ENCODE assay signal across 12 cellular contexts in the genomic region with DNA sequence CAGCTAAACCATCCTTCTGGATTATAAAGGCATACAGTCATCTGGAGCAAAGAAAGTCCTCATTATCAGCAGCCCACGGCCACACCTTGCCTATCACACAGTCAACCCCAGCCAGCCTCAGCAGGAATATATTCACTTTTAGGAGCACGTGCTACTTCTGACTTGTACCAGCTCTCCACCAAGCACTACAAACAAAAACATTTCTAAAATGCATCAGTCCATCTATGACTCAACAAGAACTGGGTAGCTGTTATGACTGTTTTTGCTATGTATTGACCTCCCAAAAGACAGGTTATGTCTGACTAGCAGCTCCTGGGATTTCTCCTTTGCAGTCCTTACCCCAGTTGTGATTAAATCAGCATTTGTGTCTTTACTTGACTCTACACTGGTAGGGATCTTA. TPM values are rescaled to one million over a fixed set of nuclear protein-coding genes. Genes with fewer than 3 reads are reported as not detected.
DNase-seq lines count a peak whose midpoint lies in the region; ATAC-seq and TF ChIP-seq lines count a peak whose summit lies in the region.
"Had no signal": no experiment of that assay in that cellular context is flagged by ENCODE, and none has a peak within 500 bp of the region (broad histone marks: within the 10 kb centered on the region; RNA-seq: fewer than 3 reads in every experiment).

No MANE protein-coding gene starts in this region.

- TF ChIP-seq CTCF in epithelial cell of esophagus (IDR thresholded peaks at IDR 0.05; ENCODE audit: insufficient read depth, low read depth, low read length, missing control alignments): no peak

- H3K4me3 ChIP-seq in epithelial cell of esophagus (ENCODE audit: low read length) (no peak overlapping the region), neuron (ENCODE audit: low read length) (peak overlapping the region; percentile 14)
- H3K4me3 ChIP-seq: lower lobe of right lung, spleen had no signal

- no peaks in the 10 kb centered on the region for H3K27me3 ChIP-seq in neuron (ENCODE audit: insufficient read depth, low read length)

- peaks cover 33% of the 10 kb centered on the region for H3K36me3 ChIP-seq in neuron (ENCODE audit: insufficient read depth, low read length)
- H3K36me3 ChIP-seq: spleen had no signal

- H3K9me3 ChIP-seq in neuron (ENCODE audit: low read length): no peaks in the 10 kb centered on the region
- H3K9me3 ChIP-seq: lower lobe of right lung, spleen had no signal

- H3K4me1 ChIP-seq in neuron (ENCODE audit: insufficient read depth, low read length): peaks cover 74% of the 10 kb centered on the region

- H2AFZ ChIP-seq in neuron (ENCODE audit: low read depth, low read length): no peak overlapping the region

- DNase-seq in A172 (ENCODE audit: low spot score): peak; percentile 62
- DNase-seq in RPMI7951 (ENCODE audit: low read depth): peak; percentile 26
- peak; percentile 72 for DNase-seq in epithelial cell of esophagus (ENCODE audit: low read depth)
- DNase-seq in stimulated activated CD4-positive, alpha-beta T cell treated with anti-CD3 and anti-CD28 coated beads, Interleukin-2, amount 100 ng/mL, for 24 hours: no peak
- no peak for DNase-seq in hippocampal formation (lab: John Stamatoyannopoulos, UW)
- DNase-seq: activated CD8-positive, alpha-beta memory T cell treated with anti-CD3 and anti-CD28 coated beads for 24 hours; lower lobe of right lung; NCI-H526; spleen had no signal

- ATAC-seq in HG03521 (IDR thresholded peaks at IDR 0.05; ENCODE audit: unreplicated experiment) (no peak), HG02973 (IDR thresholded peaks at IDR 0.05; ENCODE audit: unreplicated experiment) (no peak)

RNA-seq across cellular contexts. Expression of a gene that starts 31.2 kb away (rescaled TPM):
- 35.5 and 36.1 TPM in 2 replicates for total RNA-seq in A172 (2014; rRNA removed; shearing (Covaris generic))
- 6.9 and 7.0 TPM in 2 replicates for total RNA-seq in RPMI7951 (2014; rRNA removed; shearing (Covaris generic))

Comparison
In these comparisons a context has a peak if more than half of its experiments do, and no peak if none do; other contexts are left out.
1. DNase-seq: peak in A172 (single experiment), RPMI7951 (single experiment) and epithelial cell of esophagus (single experiment); none in stimulated activated CD4-positive, alpha-beta T cell treated with anti-CD3 and anti-CD28 coated beads, Interleukin-2, amount 100 ng/mL, for 24 hours (0 of 2) and hippocampal formation (0 of 2).